7 cellular contexts compared by ENCODE assay signal in genomic region chr16:11370932-11371279, GRCh38. TPM values are rescaled to one million over a fixed set of nuclear protein-coding genes. Genes with fewer than 3 reads are reported as not detected.
DNase-seq lines count a peak whose midpoint lies in the region; ATAC-seq and TF ChIP-seq lines count a peak whose summit lies in the region.
"Not testable (repeated sequence)": the region's sequence is repeated elsewhere in the genome, so short reads cannot be mapped to it uniquely, and the experiment has no call there.

No MANE protein-coding gene starts in this region.

- peaks cover 37% of the 10 kb centered on the region for H3K4me1 Mint-ChIP-seq in CD14-positive monocyte
- peaks cover 14 to 20% (median 19%) of the 10 kb centered on the region in 3 donors for H3K4me1 Mint-ChIP-seq in IgD-negative memory B cell
- H3K4me1 Mint-ChIP-seq in T-helper 1 cell treated with Interleukin-12 subunit alpha and Interleukin-12 subunit beta and Interleukin-4 antibody, amounts not matched to agents 30 μg/mL and 1 μg/mL, for 36 hours (ENCODE audit: low read depth), result not testable (repeated sequence)
- H3K4me1 Mint-ChIP-seq in activated naive CD8-positive, alpha-beta T cell treated with anti-CD3 and anti-CD28 coated beads, Interleukin-2, amount 50 U/mL, for 24 hours, result peaks cover 17% of the 10 kb centered on the region
- peaks cover 16 to 18% of the 10 kb centered on the region in 2 donors for H3K4me1 Mint-ChIP-seq in natural killer cell treated with Interleukin-12 subunit alpha and Interleukin-12 subunit beta and Interleukin-15 and Interleukin-18, amount 100 ng/mL, for 72 hours (ENCODE audit: low read depth in 2 of 2)
- peaks cover 34 to 53% of the 10 kb centered on the region in 2 donors for H3K4me1 Mint-ChIP-seq in stimulated activated naive B cell treated with anti-CD40 and anti-IgM and Interleukin-4, amounts not matched to agents 10 μg/mL and 1 μg/mL and 100 μg/mL, for 72 hours

- intact Hi-C loops in CD14-positive monocyte (cut with micrococcal nuclease); Right ventricle myocardium superior (cut with DNase I): not testable (repeated sequence)

- H3K36me3 Mint-ChIP-seq in CD14-positive monocyte; IgD-negative memory B cell; T-helper 1 cell treated with Interleukin-12 subunit alpha and Interleukin-12 subunit beta and Interleukin-4 antibody, amounts not matched to agents 30 μg/mL and 1 μg/mL, for 36 hours (ENCODE audit: low read depth); activated naive CD8-positive, alpha-beta T cell treated with anti-CD3 and anti-CD28 coated beads, Interleukin-2, amount 50 U/mL, for 24 hours (ENCODE audit: low read depth); natural killer cell treated with Interleukin-12 subunit alpha and Interleukin-12 subunit beta and Interleukin-15 and Interleukin-18, amount 100 ng/mL, for 72 hours: not testable (repeated sequence)
- H3K36me3 Mint-ChIP-seq in stimulated activated naive B cell treated with anti-CD40 and anti-IgM and Interleukin-4, amounts not matched to agents 10 μg/mL and 1 μg/mL and 100 μg/mL, for 72 hours, result peaks cover 14 to 23% of the 10 kb centered on the region in 2 donors

- ATAC-seq in activated naive CD8-positive, alpha-beta T cell treated with anti-CD3 and anti-CD28 coated beads, Interleukin-2, amount 50 U/mL, for 24 hours; Right ventricle myocardium superior (ENCODE audit: poor library complexity); natural killer cell treated with Interleukin-12 subunit alpha and Interleukin-12 subunit beta and Interleukin-15 and Interleukin-18, amount 100 ng/mL, for 72 hours; stimulated activated naive B cell treated with anti-CD40 and anti-IgM and Interleukin-4, amounts not matched to agents 10 μg/mL and 1 μg/mL and 100 μg/mL, for 72 hours (replicated peaks): not testable (repeated sequence)

- peaks cover 62 to 86% (median 71%) of the 10 kb centered on the region in 3 donors for H3K27me3 Mint-ChIP-seq in CD14-positive monocyte (ENCODE audit: low read depth in 3 of 3)
- H3K27me3 Mint-ChIP-seq in IgD-negative memory B cell; T-helper 1 cell treated with Interleukin-12 subunit alpha and Interleukin-12 subunit beta and Interleukin-4 antibody, amounts not matched to agents 30 μg/mL and 1 μg/mL, for 36 hours (ENCODE audit: low read depth); activated naive CD8-positive, alpha-beta T cell treated with anti-CD3 and anti-CD28 coated beads, Interleukin-2, amount 50 U/mL, for 24 hours; natural killer cell treated with Interleukin-12 subunit alpha and Interleukin-12 subunit beta and Interleukin-15 and Interleukin-18, amount 100 ng/mL, for 72 hours; stimulated activated naive B cell treated with anti-CD40 and anti-IgM and Interleukin-4, amounts not matched to agents 10 μg/mL and 1 μg/mL and 100 μg/mL, for 72 hours: not testable (repeated sequence)

- peak overlapping the region in 1 of 2 donors; percentile 68 for H3K4me3 Mint-ChIP-seq in CD14-positive monocyte
- peak overlapping the region; percentile 19 to 54 (median 40) for H3K4me3 Mint-ChIP-seq in IgD-negative memory B cell
- H3K4me3 Mint-ChIP-seq in T-helper 1 cell treated with Interleukin-12 subunit alpha and Interleukin-12 subunit beta and Interleukin-4 antibody, amounts not matched to agents 30 μg/mL and 1 μg/mL, for 36 hours; activated naive CD8-positive, alpha-beta T cell treated with anti-CD3 and anti-CD28 coated beads, Interleukin-2, amount 50 U/mL, for 24 hours: not testable (repeated sequence)
- peak overlapping the region; percentile 25 for H3K4me3 Mint-ChIP-seq in natural killer cell treated with Interleukin-12 subunit alpha and Interleukin-12 subunit beta and Interleukin-15 and Interleukin-18, amount 100 ng/mL, for 72 hours
- peak overlapping the region; percentile 62 to 67 for H3K4me3 Mint-ChIP-seq in stimulated activated naive B cell treated with anti-CD40 and anti-IgM and Interleukin-4, amounts not matched to agents 10 μg/mL and 1 μg/mL and 100 μg/mL, for 72 hours

- not testable (repeated sequence) for H3K9me3 Mint-ChIP-seq in CD14-positive monocyte; IgD-negative memory B cell; T-helper 1 cell treated with Interleukin-12 subunit alpha and Interleukin-12 subunit beta and Interleukin-4 antibody, amounts not matched to agents 30 μg/mL and 1 μg/mL, for 36 hours; activated naive CD8-positive, alpha-beta T cell treated with anti-CD3 and anti-CD28 coated beads, Interleukin-2, amount 50 U/mL, for 24 hours; natural killer cell treated with Interleukin-12 subunit alpha and Interleukin-12 subunit beta and Interleukin-15 and Interleukin-18, amount 100 ng/mL, for 72 hours; stimulated activated naive B cell treated with anti-CD40 and anti-IgM and Interleukin-4, amounts not matched to agents 10 μg/mL and 1 μg/mL and 100 μg/mL, for 72 hours

- H3K27ac Mint-ChIP-seq in CD14-positive monocyte (peak overlapping the region in 6 of 7 donors; percentile 5 to 89 (median 58)), IgD-negative memory B cell (peak overlapping the region; percentile 88 to 89 (median 89))
- H3K27ac Mint-ChIP-seq in T-helper 1 cell treated with Interleukin-12 subunit alpha and Interleukin-12 subunit beta and Interleukin-4 antibody, amounts not matched to agents 30 μg/mL and 1 μg/mL, for 36 hours, result peak overlapping the region; percentile 10
- H3K27ac Mint-ChIP-seq in activated naive CD8-positive, alpha-beta T cell treated with anti-CD3 and anti-CD28 coated beads, Interleukin-2, amount 50 U/mL, for 24 hours, result peak overlapping the region; percentile 67
- not testable (repeated sequence) for H3K27ac Mint-ChIP-seq in natural killer cell treated with Interleukin-12 subunit alpha and Interleukin-12 subunit beta and Interleukin-15 and Interleukin-18, amount 100 ng/mL, for 72 hours
- H3K27ac Mint-ChIP-seq in stimulated activated naive B cell treated with anti-CD40 and anti-IgM and Interleukin-4, amounts not matched to agents 10 μg/mL and 1 μg/mL and 100 μg/mL, for 72 hours, result peak overlapping the region; percentile 93

- TF ChIP-seq CTCF in CD14-positive monocyte (IDR thresholded peaks at IDR 0.05), result not testable (repeated sequence)

- DNase-seq in CD14-positive monocyte (ENCODE audit: low spot score); activated naive CD8-positive, alpha-beta T cell treated with anti-CD3 and anti-CD28 coated beads, Interleukin-2, amount 50 U/mL, for 24 hours; natural killer cell treated with Interleukin-12 subunit alpha and Interleukin-12 subunit beta and Interleukin-15 and Interleukin-18, amount 100 ng/mL, for 72 hours (ENCODE audit: low spot score); stimulated activated naive B cell treated with anti-CD40 and anti-IgM and Interleukin-4, amounts not matched to agents 10 μg/mL and 1 μg/mL and 100 μg/mL, for 72 hours: not testable (repeated sequence)
- peak; percentile 10 for DNase-seq in Right ventricle myocardium superior

RNA-seq across cellular contexts. Expression of gene RMI2, which starts 25.6 kb away (rescaled TPM):
- polyA plus RNA-seq in CD14-positive monocyte (under 1 TPM; 0.23 to 0.24 TPM), IgD-negative memory B cell (13.8 TPM)
- total RNA-seq in Right ventricle myocardium superior, result 0.48 TPM
- 10 to 100 TPM; 11.6 to 15.2 TPM for total RNA-seq in natural killer cell treated with Interleukin-12 subunit alpha and Interleukin-12 subunit beta and Interleukin-15 and Interleukin-18, amount 100 ng/mL, for 72 hours
